ENCODE assay signal across 1 cellular context in genomic region chr17:5464717-5465507, GRCh38.
TF ChIP-seq lines count a peak whose summit lies in the region.

No MANE protein-coding gene starts in this region.

TF ChIP-seq in H1, 55 proteins besides CTCF, POLR2A, EP300 and RAD21:
- TF ChIP-seq CBX5 (IDR thresholded peaks at IDR 0.05; ENCODE audit: low read depth, low read length) (no peak), E2F6 (IDR thresholded peaks at IDR 0.05) (no peak), MAX (IDR thresholded peaks at IDR 0.05) (no peak), POU5F1 (IDR thresholded peaks at IDR 0.05; ENCODE audit: low read depth, low read length) (no peak), EZH2 (IDR thresholded peaks at IDR 0.05; ENCODE audit: low read depth, low read length, severe bottlenecking) (no peak), TCF12 (IDR thresholded peaks at IDR 0.05; ENCODE audit: low read depth, low read length) (no peak), CEBPB (IDR thresholded peaks at IDR 0.05; ENCODE audit: low read depth, low read length) (no peak), SIRT6 (IDR thresholded peaks at IDR 0.05; ENCODE audit: low read length) (no peak), EGR1 (IDR thresholded peaks at IDR 0.05; ENCODE audit: borderline replicate concordance, low read depth, low read length) (no peak), GABPA (IDR thresholded peaks at IDR 0.05; ENCODE audit: borderline replicate concordance, insufficient read depth, low read length) (no peak), KDM4A (IDR thresholded peaks at IDR 0.05; ENCODE audit: low read depth, low read length, severe bottlenecking) (no peak), ATF3 (IDR thresholded peaks at IDR 0.05; ENCODE audit: insufficient read depth, low read depth, low read length) (no peak), HDAC6 (IDR thresholded peaks at IDR 0.05; ENCODE audit: low read depth, low read length) (no peak), HDAC2 (IDR thresholded peaks at IDR 0.05; ENCODE audit: borderline replicate concordance in 1 of 2, low read depth in 2 of 2, low read length in 2 of 2) (no peak), RBBP5 (IDR thresholded peaks at IDR 0.05; ENCODE audit: borderline replicate concordance, low read depth, low read length) (no peak), SIN3A (conservative IDR thresholded peaks at IDR 0.05 in 1 of 2, IDR thresholded peaks at IDR 0.05 in 1 of 2; ENCODE audit: low read depth in 1 of 2, low read length in 2 of 2) (no peak), BRCA1 (IDR thresholded peaks at IDR 0.05; ENCODE audit: low read depth, low read length) (no peak), USF2 (IDR thresholded peaks at IDR 0.05; ENCODE audit: low read length) (no peak), SP4 (IDR thresholded peaks at IDR 0.05; ENCODE audit: low read length) (no peak), JUN (IDR thresholded peaks at IDR 0.05; ENCODE audit: low read depth, low read length) (no peak)
